ENCODE assay signal across 11 cellular contexts in the genomic region with DNA sequence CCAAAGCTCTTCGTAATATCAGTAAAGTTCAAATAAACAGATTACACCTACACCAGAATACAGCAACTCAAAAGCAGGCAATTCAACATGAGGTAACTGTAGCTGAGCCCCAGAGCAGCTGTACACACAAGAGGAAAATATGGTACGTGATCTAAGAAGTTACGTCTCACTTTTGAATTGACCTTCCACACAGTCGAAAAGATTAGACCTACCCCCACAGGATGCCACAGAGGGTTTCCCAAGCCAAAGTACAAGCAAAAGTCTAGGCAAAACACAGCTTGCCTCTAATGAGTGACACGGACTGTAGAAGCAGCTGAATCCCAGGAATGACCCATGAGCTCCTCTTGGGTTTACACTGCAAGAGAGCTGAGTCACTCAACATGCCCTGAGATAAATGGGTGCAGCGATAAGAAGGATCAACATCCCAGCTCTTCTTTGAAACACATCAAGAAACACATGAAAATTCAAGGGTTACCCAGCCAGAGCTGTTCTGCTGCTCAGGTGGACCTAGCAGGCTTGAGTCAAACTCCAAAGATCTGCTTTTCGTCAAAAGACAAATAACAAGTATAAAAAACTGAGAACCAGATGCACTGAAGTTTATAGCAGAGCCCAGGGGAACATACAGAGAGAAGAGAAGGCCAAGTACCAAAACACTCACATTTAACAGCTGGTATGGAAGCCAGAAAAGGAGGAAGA. TPM values are rescaled to one million over a fixed set of nuclear protein-coding genes. Genes with fewer than 3 reads are reported as not detected.
DNase-seq lines count a peak whose midpoint lies in the region; ATAC-seq, FAIRE-seq and TF ChIP-seq lines count a peak whose summit lies in the region.
"Had no signal": no experiment of that assay in that cellular context is flagged by ENCODE, and none has a peak within 500 bp of the region (broad histone marks: within the 10 kb centered on the region; RNA-seq: fewer than 3 reads in every experiment).

No MANE protein-coding gene starts in this region.

- peak overlapping the region; percentile 60 to 69 for H3K27ac ChIP-seq in esophagus (ENCODE audit: low read depth in 2 of 2, low read length in 1 of 2)

- H3K4me3 Mint-ChIP-seq in CD14-positive monocyte (no peak overlapping the region), osteocyte (ENCODE audit: unreplicated experiment) (peak overlapping the region; percentile 27)
- H3K4me3 Mint-ChIP-seq: activated CD8-positive, alpha-beta memory T cell treated with anti-CD3 and anti-CD28 coated beads, Interleukin-2, amount 10 ng/mL, durations not matched to agents 7 days and 5 days had no signal

- FAIRE-seq in RCC 7860 (lab: Jason Lieb, UNC): peak; percentile 80
- FAIRE-seq: islet of Langerhans had no signal

- DNase-seq in CD14-positive monocyte (ENCODE audit: low spot score): no peak
- DNase-seq in RCC 7860 (ENCODE audit: low spot score): peak; percentile 91
- DNase-seq in osteocyte (ENCODE audit: extremely low spot score, unreplicated experiment): no peak
- DNase-seq in activated CD8-positive, alpha-beta memory T cell treated with anti-CD3 and anti-CD28 coated beads for 24 hours: no peak
- no peak for DNase-seq in dedifferentiated amniotic fluid mesenchymal stem cell (ENCODE audit: extremely low spot score)
- DNase-seq: DMS153 had no signal

- no peak for ATAC-seq in HG03521 (IDR thresholded peaks at IDR 0.05; ENCODE audit: unreplicated experiment)
- ATAC-seq in GM21737 (IDR thresholded peaks at IDR 0.05; ENCODE audit: unreplicated experiment): no peak

- no peak overlapping the region for H3K4me3 ChIP-seq in esophagus (ENCODE audit: low read depth in 1 of 2, low read length in 2 of 2)

- no peaks in the 10 kb centered on the region for H3K36me3 ChIP-seq in esophagus (ENCODE audit: control insufficient read depth in 2 of 2, insufficient read depth in 2 of 2, low read length in 1 of 2)

- H3K36me3 Mint-ChIP-seq in CD14-positive monocyte (peaks cover 7 to 9% of the 10 kb centered on the region in 2 donors), osteocyte (ENCODE audit: unreplicated experiment) (peaks cover 14% of the 10 kb centered on the region)

- H3K4me1 Mint-ChIP-seq in CD14-positive monocyte (peaks cover 34% of the 10 kb centered on the region), osteocyte (ENCODE audit: unreplicated experiment) (peaks cover 27% of the 10 kb centered on the region)

- no peaks in the 10 kb centered on the region for H3K27me3 ChIP-seq in esophagus (ENCODE audit: control insufficient read depth in 1 of 2, insufficient read depth in 2 of 2, low read length in 2 of 2)

- H3K27ac Mint-ChIP-seq in CD14-positive monocyte (peak overlapping the region in 4 of 7 donors; percentile 35 to 68 (median 56)), osteocyte (ENCODE audit: unreplicated experiment) (no peak overlapping the region)

- peaks cover 0 to 2% (median 0%) of the 10 kb centered on the region in 3 donors for H3K27me3 Mint-ChIP-seq in CD14-positive monocyte (ENCODE audit: low read depth in 3 of 3)
- H3K27me3 Mint-ChIP-seq in osteocyte (ENCODE audit: unreplicated experiment): no peaks in the 10 kb centered on the region
- H3K27me3 Mint-ChIP-seq: activated CD8-positive, alpha-beta memory T cell treated with anti-CD3 and anti-CD28 coated beads, Interleukin-2, amount 10 ng/mL, durations not matched to agents 7 days and 5 days had no signal

- no peak for TF ChIP-seq CTCF in CD14-positive monocyte (IDR thresholded peaks at IDR 0.05)
- no peak for TF ChIP-seq CTCF in osteocyte (IDR thresholded peaks at IDR 0.05)

- WGBS in esophagus, 2 donors: 65 to 77% methylated on average over 7 of the region's 7 CpGs

- H3K9me3 Mint-ChIP-seq in CD14-positive monocyte (peaks cover 0 to 4% (median 0%) of the 10 kb centered on the region in 7 donors), osteocyte (ENCODE audit: unreplicated experiment) (no peaks in the 10 kb centered on the region)

- H3K9me3 ChIP-seq in esophagus (ENCODE audit: control insufficient read depth in 2 of 2, insufficient read depth in 1 of 2, low read depth in 1 of 2, low read length in 1 of 2): no peaks in the 10 kb centered on the region

- intact Hi-C loops in CD14-positive monocyte (cut with micrococcal nuclease): no loop called here

- peaks cover 4 to 8% of the 10 kb centered on the region in 2 donors for H3K4me1 ChIP-seq in esophagus (ENCODE audit: control insufficient read depth in 2 of 2, insufficient read depth in 2 of 2, low read length in 1 of 2)

RNA-seq across cellular contexts. Expression of a gene that starts 9.7 kb away (rescaled TPM):
- polyA plus RNA-seq in CD14-positive monocyte (10 to 100 TPM in 1 of 2 donors, 1 to 10 TPM in 1; 6.9 to 11.9 TPM), esophagus (1 to 10 TPM; 4.9 to 7.3 TPM)
- 143 and 144 TPM in 2 replicates for total RNA-seq in osteocyte
